ENCODE assay signal across 1 cellular context in the genomic region with DNA sequence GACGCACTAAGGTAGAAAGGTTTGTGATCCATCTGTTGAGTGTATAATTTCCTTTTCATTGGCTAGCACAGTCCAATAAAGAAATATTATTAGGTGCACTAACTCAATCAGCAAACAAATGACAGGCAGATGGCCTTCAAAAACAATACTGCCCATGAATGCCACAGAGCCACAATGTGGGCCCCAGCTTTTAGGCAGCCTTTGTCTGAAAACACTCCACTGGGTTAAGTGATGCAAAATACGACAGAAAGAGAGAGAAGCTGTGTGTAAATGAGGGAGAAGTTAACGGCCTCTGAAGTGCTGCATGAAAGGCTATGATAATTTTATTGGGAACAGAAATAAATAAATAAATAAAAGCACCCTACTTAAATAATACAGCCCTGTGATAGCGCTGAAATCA.
TF ChIP-seq lines count a peak whose summit lies in the region.

No MANE protein-coding gene starts in this region.

TF ChIP-seq in HepG2, 621 proteins besides CTCF, POLR2A, EP300 and RAD21 (continued from another document):
- TF ChIP-seq, protein P1, sequence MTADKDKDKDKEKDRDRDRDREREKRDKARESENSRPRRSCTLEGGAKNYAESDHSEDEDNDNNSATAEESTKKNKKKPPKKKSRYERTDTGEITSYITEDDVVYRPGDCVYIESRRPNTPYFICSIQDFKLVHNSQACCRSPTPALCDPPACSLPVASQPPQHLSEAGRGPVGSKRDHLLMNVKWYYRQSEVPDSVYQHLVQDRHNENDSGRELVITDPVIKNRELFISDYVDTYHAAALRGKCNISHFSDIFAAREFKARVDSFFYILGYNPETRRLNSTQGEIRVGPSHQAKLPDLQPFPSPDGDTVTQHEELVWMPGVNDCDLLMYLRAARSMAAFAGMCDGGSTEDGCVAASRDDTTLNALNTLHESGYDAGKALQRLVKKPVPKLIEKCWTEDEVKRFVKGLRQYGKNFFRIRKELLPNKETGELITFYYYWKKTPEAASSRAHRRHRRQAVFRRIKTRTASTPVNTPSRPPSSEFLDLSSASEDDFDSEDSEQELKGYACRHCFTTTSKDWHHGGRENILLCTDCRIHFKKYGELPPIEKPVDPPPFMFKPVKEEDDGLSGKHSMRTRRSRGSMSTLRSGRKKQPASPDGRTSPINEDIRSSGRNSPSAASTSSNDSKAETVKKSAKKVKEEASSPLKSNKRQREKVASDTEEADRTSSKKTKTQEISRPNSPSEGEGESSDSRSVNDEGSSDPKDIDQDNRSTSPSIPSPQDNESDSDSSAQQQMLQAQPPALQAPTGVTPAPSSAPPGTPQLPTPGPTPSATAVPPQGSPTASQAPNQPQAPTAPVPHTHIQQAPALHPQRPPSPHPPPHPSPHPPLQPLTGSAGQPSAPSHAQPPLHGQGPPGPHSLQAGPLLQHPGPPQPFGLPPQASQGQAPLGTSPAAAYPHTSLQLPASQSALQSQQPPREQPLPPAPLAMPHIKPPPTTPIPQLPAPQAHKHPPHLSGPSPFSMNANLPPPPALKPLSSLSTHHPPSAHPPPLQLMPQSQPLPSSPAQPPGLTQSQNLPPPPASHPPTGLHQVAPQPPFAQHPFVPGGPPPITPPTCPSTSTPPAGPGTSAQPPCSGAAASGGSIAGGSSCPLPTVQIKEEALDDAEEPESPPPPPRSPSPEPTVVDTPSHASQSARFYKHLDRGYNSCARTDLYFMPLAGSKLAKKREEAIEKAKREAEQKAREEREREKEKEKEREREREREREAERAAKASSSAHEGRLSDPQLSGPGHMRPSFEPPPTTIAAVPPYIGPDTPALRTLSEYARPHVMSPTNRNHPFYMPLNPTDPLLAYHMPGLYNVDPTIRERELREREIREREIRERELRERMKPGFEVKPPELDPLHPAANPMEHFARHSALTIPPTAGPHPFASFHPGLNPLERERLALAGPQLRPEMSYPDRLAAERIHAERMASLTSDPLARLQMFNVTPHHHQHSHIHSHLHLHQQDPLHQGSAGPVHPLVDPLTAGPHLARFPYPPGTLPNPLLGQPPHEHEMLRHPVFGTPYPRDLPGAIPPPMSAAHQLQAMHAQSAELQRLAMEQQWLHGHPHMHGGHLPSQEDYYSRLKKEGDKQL (CRISPR knock-in tag; IDR thresholded peaks at IDR 0.05; ENCODE audit: low read depth), result no peak
- TF ChIP-seq ZNF253 (CRISPR knock-in tag; IDR thresholded peaks at IDR 0.05; ENCODE audit: borderline replicate concordance) (no peak), RFX1 (IDR thresholded peaks at IDR 0.05) (no peak), ZNF839 (CRISPR knock-in tag; IDR thresholded peaks at IDR 0.05; ENCODE audit: borderline replicate concordance) (no peak)
- TF ChIP-seq, protein P2, sequence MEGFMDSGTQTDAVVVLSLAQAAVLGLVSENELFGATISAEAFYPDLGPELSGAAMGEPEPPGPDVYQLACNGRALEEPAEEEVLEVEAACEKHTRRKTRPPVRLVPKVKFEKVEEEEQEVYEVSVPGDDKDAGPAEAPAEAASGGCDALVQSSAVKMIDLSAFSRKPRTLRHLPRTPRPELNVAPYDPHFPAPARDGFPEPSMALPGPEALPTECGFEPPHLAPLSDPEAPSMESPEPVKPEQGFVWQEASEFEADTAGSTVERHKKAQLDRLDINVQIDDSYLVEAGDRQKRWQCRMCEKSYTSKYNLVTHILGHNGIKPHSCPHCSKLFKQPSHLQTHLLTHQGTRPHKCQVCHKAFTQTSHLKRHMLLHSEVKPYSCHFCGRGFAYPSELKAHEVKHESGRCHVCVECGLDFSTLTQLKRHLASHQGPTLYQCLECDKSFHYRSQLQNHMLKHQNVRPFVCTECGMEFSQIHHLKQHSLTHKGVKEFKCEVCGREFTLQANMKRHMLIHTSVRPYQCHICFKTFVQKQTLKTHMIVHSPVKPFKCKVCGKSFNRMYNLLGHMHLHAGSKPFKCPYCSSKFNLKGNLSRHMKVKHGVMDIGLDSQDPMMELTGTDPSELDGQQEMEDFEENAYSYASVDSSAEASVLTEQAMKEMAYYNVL (CRISPR knock-in tag; IDR thresholded peaks at IDR 0.05; ENCODE audit: borderline replicate concordance), result no peak
- TF ChIP-seq, protein P3, sequence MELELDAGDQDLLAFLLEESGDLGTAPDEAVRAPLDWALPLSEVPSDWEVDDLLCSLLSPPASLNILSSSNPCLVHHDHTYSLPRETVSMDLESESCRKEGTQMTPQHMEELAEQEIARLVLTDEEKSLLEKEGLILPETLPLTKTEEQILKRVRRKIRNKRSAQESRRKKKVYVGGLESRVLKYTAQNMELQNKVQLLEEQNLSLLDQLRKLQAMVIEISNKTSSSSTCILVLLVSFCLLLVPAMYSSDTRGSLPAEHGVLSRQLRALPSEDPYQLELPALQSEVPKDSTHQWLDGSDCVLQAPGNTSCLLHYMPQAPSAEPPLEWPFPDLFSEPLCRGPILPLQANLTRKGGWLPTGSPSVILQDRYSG (CRISPR knock-in tag; IDR thresholded peaks at IDR 0.05), result no peak
